Comparison of ENCODE assay signal across 22 cellular contexts in the genomic region with DNA sequence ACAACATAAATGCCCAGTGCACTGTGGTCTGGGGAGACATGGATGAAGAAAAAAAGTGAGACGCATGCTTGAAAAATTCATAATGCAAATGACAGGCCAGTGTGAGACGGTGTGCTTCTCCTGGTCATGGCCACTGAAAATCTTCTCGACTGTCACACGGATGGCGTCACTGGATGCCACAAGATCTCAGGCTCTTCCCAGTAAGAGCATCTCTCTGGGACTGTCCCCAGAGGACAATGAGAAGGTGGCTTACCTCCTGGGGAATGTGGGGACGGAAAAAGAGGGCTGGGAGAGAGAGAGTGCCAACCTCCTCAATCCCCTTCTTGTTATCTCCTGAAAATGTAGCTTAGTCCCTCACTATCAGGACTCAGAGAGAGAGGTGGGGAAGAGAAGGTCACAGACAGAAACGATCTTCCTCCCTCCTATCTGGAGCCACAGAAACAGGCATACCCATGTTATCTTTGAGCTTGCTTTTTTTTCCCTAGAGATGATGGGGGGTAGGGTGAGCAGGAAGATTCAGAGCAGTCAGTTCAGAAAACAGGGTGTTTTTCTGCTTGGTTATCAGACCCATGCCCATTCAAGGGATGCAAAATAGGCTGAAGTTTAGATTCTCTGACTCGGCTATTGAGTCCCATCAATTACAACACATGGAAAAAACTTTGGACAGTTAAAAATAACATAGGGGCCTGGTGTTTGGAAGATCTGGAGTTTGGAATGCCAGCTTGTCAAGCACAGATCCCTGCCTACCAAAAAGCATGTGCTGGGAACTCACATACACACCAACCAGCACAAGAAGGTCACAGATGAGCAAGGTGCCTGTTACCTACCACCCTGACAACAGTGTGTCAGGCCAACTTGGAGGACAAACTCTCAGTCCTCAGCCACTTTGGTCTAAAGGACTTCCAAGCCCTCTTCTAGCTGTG.
"Had no signal": no experiment of that assay in that cellular context is flagged by ENCODE, and none has a peak within 500 bp of the region (broad histone marks: within the 10 kb centered on the region; RNA-seq: fewer than 3 reads in every experiment).

No MANE protein-coding gene starts in this region.

- H3K9me3 Mint-ChIP-seq: stimulated activated effector memory CD8-positive, alpha-beta T cell treated with anti-CD3 and anti-CD28 coated beads, Interleukin-12 subunit alpha, Interleukin-12 subunit beta, amount 100 ng/mL, for 72 hours had no signal

- ATAC-seq: activated CD4-positive, alpha-beta T cell treated with anti-CD3 and anti-CD28 coated beads for 36 hours; activated CD8-positive, alpha-beta T cell treated with anti-CD3 and anti-CD28 coated beads for 36 hours; activated T-cell treated with anti-CD3 and anti-CD28 coated beads, Interleukin-2, amount 50 U/mL, for 72 hours; gastroesophageal sphincter; stimulated activated effector memory CD8-positive, alpha-beta T cell treated with anti-CD3 and anti-CD28 coated beads, Interleukin-12 subunit alpha, Interleukin-12 subunit beta, amount 100 ng/mL, for 72 hours; T-cell; upper lobe of right lung had no signal

- H3K4me1 ChIP-seq: upper lobe of right lung had no signal

- H3K36me3 Mint-ChIP-seq: stimulated activated effector memory CD8-positive, alpha-beta T cell treated with anti-CD3 and anti-CD28 coated beads, Interleukin-12 subunit alpha, Interleukin-12 subunit beta, amount 100 ng/mL, for 72 hours had no signal

- H3K4me3 ChIP-seq: gastroesophageal sphincter, sigmoid colon, thoracic aorta, upper lobe of right lung had no signal

- DNase-seq: activated CD4-positive, alpha-beta T cell treated with anti-CD3 and anti-CD28 coated beads for 36 hours; activated CD8-positive, alpha-beta memory T cell treated with anti-CD3 and anti-CD28 coated beads, Interleukin-2, amount 50 U/mL, for 4 hours; activated CD8-positive, alpha-beta T cell treated with anti-CD3 and anti-CD28 coated beads for 36 hours; activated gamma-delta T cell treated with Interleukin-2 at 50 U/mL for 16 hours; activated naive CD8-positive, alpha-beta T cell treated with anti-CD3 and anti-CD28 coated beads, Interleukin-2, amount 10 ng/mL, durations not matched to agents 7 days and 5 days; activated T-cell treated with anti-CD3 and anti-CD28 coated beads, Interleukin-2, amount 50 U/mL, for 72 hours; cerebellar nuclear complex; hippocampal formation; kidney; mesenchymal stem cell; occipital lobe; sigmoid colon; stimulated activated CD4-positive, alpha-beta T cell treated with anti-CD3 and anti-CD28 coated beads, Interleukin-12 subunit alpha, Interleukin-12 subunit beta, amount 100 ng/mL, for 4 hours; T-cell; T-helper 9 cell; upper lobe of right lung had no signal

- H3K27ac Mint-ChIP-seq: activated CD4-positive, alpha-beta T cell treated with anti-CD3 and anti-CD28 coated beads for 36 hours; activated CD8-positive, alpha-beta T cell treated with anti-CD3 and anti-CD28 coated beads for 36 hours; activated naive CD8-positive, alpha-beta T cell treated with anti-CD3 and anti-CD28 coated beads, Interleukin-2, amount 10 ng/mL, durations not matched to agents 7 days and 5 days; activated T-cell treated with anti-CD3 and anti-CD28 coated beads, Interleukin-2, amount 50 U/mL, for 72 hours; brain; nephron; progenitor cell of endocrine pancreas; stimulated activated effector memory CD8-positive, alpha-beta T cell treated with anti-CD3 and anti-CD28 coated beads, Interleukin-12 subunit alpha, Interleukin-12 subunit beta, amount 100 ng/mL, for 72 hours; T-cell had no signal

- H3K27me3 ChIP-seq: gastroesophageal sphincter, sigmoid colon, upper lobe of right lung had no signal

- H3K9me3 ChIP-seq: gastroesophageal sphincter, sigmoid colon, thoracic aorta, upper lobe of right lung had no signal

- H3K27me3 Mint-ChIP-seq: activated CD4-positive, alpha-beta T cell treated with anti-CD3 and anti-CD28 coated beads for 36 hours; activated CD8-positive, alpha-beta T cell treated with anti-CD3 and anti-CD28 coated beads for 36 hours; activated naive CD8-positive, alpha-beta T cell treated with anti-CD3 and anti-CD28 coated beads, Interleukin-2, amount 10 ng/mL, durations not matched to agents 7 days and 5 days; brain had no signal

- H3K4me1 Mint-ChIP-seq: activated CD4-positive, alpha-beta T cell treated with anti-CD3 and anti-CD28 coated beads for 36 hours; activated naive CD8-positive, alpha-beta T cell treated with anti-CD3 and anti-CD28 coated beads, Interleukin-2, amount 10 ng/mL, durations not matched to agents 7 days and 5 days; brain; nephron; stimulated activated effector memory CD8-positive, alpha-beta T cell treated with anti-CD3 and anti-CD28 coated beads, Interleukin-12 subunit alpha, Interleukin-12 subunit beta, amount 100 ng/mL, for 72 hours; T-cell had no signal

- H3K36me3 ChIP-seq: gastroesophageal sphincter, sigmoid colon, thoracic aorta, upper lobe of right lung had no signal

- H3K27ac ChIP-seq: gastroesophageal sphincter, sigmoid colon, thoracic aorta, upper lobe of right lung had no signal

- H3K4me3 Mint-ChIP-seq: activated CD4-positive, alpha-beta T cell treated with anti-CD3 and anti-CD28 coated beads for 36 hours; activated CD8-positive, alpha-beta T cell treated with anti-CD3 and anti-CD28 coated beads for 36 hours; activated naive CD8-positive, alpha-beta T cell treated with anti-CD3 and anti-CD28 coated beads, Interleukin-2, amount 10 ng/mL, durations not matched to agents 7 days and 5 days; activated T-cell treated with anti-CD3 and anti-CD28 coated beads, Interleukin-2, amount 50 U/mL, for 72 hours; brain; nephron; stimulated activated effector memory CD8-positive, alpha-beta T cell treated with anti-CD3 and anti-CD28 coated beads, Interleukin-12 subunit alpha, Interleukin-12 subunit beta, amount 100 ng/mL, for 72 hours; T-cell had no signal

- FAIRE-seq: kidney had no signal
